10 cellular contexts compared by ENCODE assay signal in the genomic region with DNA sequence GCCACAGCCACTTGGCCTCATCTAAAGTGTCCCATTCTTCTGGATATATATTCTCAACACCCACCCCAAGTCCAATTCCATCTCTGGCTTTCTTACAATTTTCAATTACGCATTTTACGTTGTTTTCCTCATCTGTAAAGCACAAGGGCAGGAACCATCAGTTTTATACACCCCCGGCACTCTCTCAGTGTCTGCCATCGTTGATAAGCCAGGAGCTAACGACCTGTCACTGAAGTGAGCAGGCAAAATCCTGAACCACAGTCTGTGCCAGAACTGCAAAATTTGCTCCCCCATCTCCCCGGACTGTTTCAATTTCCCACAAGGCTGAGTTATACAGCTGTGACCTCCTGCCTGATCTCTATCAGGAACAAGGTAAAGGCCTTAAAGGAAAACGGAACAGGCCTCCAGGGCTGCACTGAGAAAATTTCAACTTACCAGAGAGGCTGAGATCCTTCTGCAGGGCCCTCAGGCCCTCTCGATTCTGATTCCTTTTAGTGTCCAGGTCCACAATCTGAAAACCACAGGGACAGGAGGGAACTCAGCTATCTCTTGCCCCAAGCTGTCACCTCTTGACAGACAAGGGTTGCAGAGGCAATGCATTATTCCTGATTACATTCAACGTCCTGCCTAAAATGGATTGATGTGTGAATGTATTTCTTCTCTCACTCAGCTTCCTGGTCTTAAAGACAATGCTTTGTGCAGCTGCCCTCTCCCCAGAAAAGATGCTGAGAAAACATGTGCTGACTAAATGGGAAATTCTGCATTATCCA. TPM values are rescaled to one million over a fixed set of nuclear protein-coding genes. Genes with fewer than 3 reads are reported as not detected.
DNase-seq lines count a peak whose midpoint lies in the region; TF ChIP-seq lines count a peak whose summit lies in the region.
"Had no signal": no experiment of that assay in that cellular context is flagged by ENCODE, and none has a peak within 500 bp of the region (broad histone marks: within the 10 kb centered on the region; RNA-seq: fewer than 3 reads in every experiment).

No MANE protein-coding gene starts in this region.

- peaks cover 29 to 46% of the 10 kb centered on the region in 2 donors for H3K36me3 ChIP-seq in duodenal mucosa (ENCODE audit: control insufficient read depth in 1 of 2, insufficient read depth in 2 of 2, low read length in 2 of 2)

- peak overlapping the region; percentile 22 to 89 for H3K9ac ChIP-seq in duodenal mucosa (ENCODE audit: low read depth in 1 of 2, low read length in 2 of 2)

- peaks cover 11% of the 10 kb centered on the region in 2 donors for H3K4me1 ChIP-seq in duodenal mucosa (ENCODE audit: control insufficient read depth in 1 of 2, insufficient read depth in 2 of 2, low read length in 2 of 2)

- H3K36me3 Mint-ChIP-seq in T-helper 2 cell treated with Interferon-gamma antibody and Interleukin-4, amounts not matched to agents 5 μg/mL and 100 μg/mL, for 36 hours (ENCODE audit: low read depth), result peaks cover 37% of the 10 kb centered on the region
- peaks cover 33% of the 10 kb centered on the region for H3K36me3 Mint-ChIP-seq in progenitor cell of endocrine pancreas (ENCODE audit: insufficient read depth)

- no peaks in the 10 kb centered on the region for H3K9me3 ChIP-seq in duodenal mucosa (ENCODE audit: control insufficient read depth in 1 of 2, low read length in 2 of 2)

- H3K4me3 ChIP-seq in duodenal mucosa (ENCODE audit: low read depth in 1 of 2, low read length in 2 of 2), result peak overlapping the region in 1 of 2 donors; percentile 96

- no peaks in the 10 kb centered on the region for H3K9me3 Mint-ChIP-seq in T-helper 2 cell treated with Interferon-gamma antibody and Interleukin-4, amounts not matched to agents 5 μg/mL and 100 μg/mL, for 36 hours
- H3K9me3 Mint-ChIP-seq in progenitor cell of endocrine pancreas (ENCODE audit: low read depth), result no peaks in the 10 kb centered on the region

- DNase-seq in T-helper 2 cell treated with Interferon-gamma antibody and Interleukin-4, amounts not matched to agents 5 μg/mL and 100 μg/mL, for 36 hours (ENCODE audit: low spot score), result no peak
- DNase-seq in T-helper 2 cell (no peak), OCI-M1 (lab: John Stamatoyannopoulos, UW) (peak; percentile 93), progenitor cell of endocrine pancreas (ENCODE audit: low spot score, unreplicated experiment) (no peak), HT-29 (ENCODE audit: low spot score) (no peak), iPS-NIHi11 (ENCODE audit: low spot score) (no peak)
- DNase-seq in activated effector memory CD4-positive, alpha-beta T cell treated with Interleukin-2 at 50 U/mL for 16 hours, result no peak
- DNase-seq: cortex of kidney had no signal

- H3K27me3 Mint-ChIP-seq in T-helper 2 cell treated with Interferon-gamma antibody and Interleukin-4, amounts not matched to agents 5 μg/mL and 100 μg/mL, for 36 hours (ENCODE audit: low read depth), result peaks cover 2% of the 10 kb centered on the region
- peaks cover 11% of the 10 kb centered on the region for H3K27me3 Mint-ChIP-seq in progenitor cell of endocrine pancreas

- no peaks in the 10 kb centered on the region for H3K27me3 ChIP-seq in duodenal mucosa (ENCODE audit: control insufficient read depth in 1 of 2, insufficient read depth in 2 of 2, low read length in 2 of 2)

- no peak overlapping the region for H3K27ac ChIP-seq in duodenal mucosa (ENCODE audit: low read depth, low read length)

- peaks cover 28% of the 10 kb centered on the region for H3K4me1 Mint-ChIP-seq in T-helper 2 cell treated with Interferon-gamma antibody and Interleukin-4, amounts not matched to agents 5 μg/mL and 100 μg/mL, for 36 hours (ENCODE audit: low read depth)
- H3K4me1 Mint-ChIP-seq in progenitor cell of endocrine pancreas (ENCODE audit: low read depth), result peaks cover 12% of the 10 kb centered on the region

- peak overlapping the region; percentile 97 for H3K4me3 Mint-ChIP-seq in T-helper 2 cell treated with Interferon-gamma antibody and Interleukin-4, amounts not matched to agents 5 μg/mL and 100 μg/mL, for 36 hours
- peak overlapping the region; percentile 95 for H3K4me3 Mint-ChIP-seq in progenitor cell of endocrine pancreas (ENCODE audit: low read depth)

- no peak overlapping the region for H3K27ac Mint-ChIP-seq in T-helper 2 cell treated with Interferon-gamma antibody and Interleukin-4, amounts not matched to agents 5 μg/mL and 100 μg/mL, for 36 hours
- peak overlapping the region; percentile 8 for H3K27ac Mint-ChIP-seq in progenitor cell of endocrine pancreas

- no peak for TF ChIP-seq CTCF in progenitor cell of endocrine pancreas (IDR thresholded peaks at IDR 0.05; ENCODE audit: unreplicated experiment)

RNA-seq across cellular contexts. Expression of a gene that starts 1.8 kb away (rescaled TPM):
- 23.6 and 23.8 TPM in 2 replicates for total RNA-seq in progenitor cell of endocrine pancreas
- 10.7 and 13.3 TPM in 2 replicates for total RNA-seq in HT-29 (2014; rRNA removed; shearing (Covaris generic))

RNA-seq across cellular contexts. Expression of a gene that starts 17.9 kb away (rescaled TPM):
- total RNA-seq in progenitor cell of endocrine pancreas, result 2.4 and 2.7 TPM in 2 replicates
- total RNA-seq in HT-29 (2014; rRNA removed; shearing (Covaris generic)), result not detected in 2 replicates
- total RNA-seq: A172 had no signal
